In genomic region chr9:127949827-127950512, GRCh38 we compare ENCODE assay signal across 8 cellular contexts. TPM values are rescaled to one million over a fixed set of nuclear protein-coding genes. Genes with fewer than 3 reads are reported as not detected.
DNase-seq lines count a peak whose midpoint lies in the region; ATAC-seq lines count a peak whose summit lies in the region.
"Had no signal": no experiment of that assay in that cellular context is flagged by ENCODE, and none has a peak within 500 bp of the region (broad histone marks: within the 10 kb centered on the region; RNA-seq: fewer than 3 reads in every experiment).

No MANE protein-coding gene starts in this region.

- ATAC-seq in stimulated activated naive CD8-positive, alpha-beta T cell treated with anti-CD3 and anti-CD28 coated beads, Interleukin-15, amount 100 ng/mL, for 72 hours = no peak
- ATAC-seq in HG03439 (IDR thresholded peaks at IDR 0.05; ENCODE audit: unreplicated experiment) = no peak

- intact Hi-C loops in head of caudate nucleus (cut with DNase I) = loop anchor here (5.0 to 10.0 kb wide), 3 partner anchors 32 to 165 kb away; partner anchors contain the start of genes EEIG1, NAIF1 and SLC25A25

- DNase-seq in T-helper 2 cell treated with Interferon-gamma antibody and Interleukin-4, amounts not matched to agents 5 μg/mL and 100 μg/mL, for 36 hours (ENCODE audit: low spot score) = no peak
- DNase-seq in T-helper 2 cell (no peak), head of caudate nucleus (peak in 38 of 42 donors; percentile 62 to 92 (median 78)), cerebellum (ENCODE audit: low spot score) (no peak)
- DNase-seq in stimulated activated naive CD8-positive, alpha-beta T cell treated with anti-CD3 and anti-CD28 coated beads, Interleukin-15, amount 100 ng/mL, for 72 hours = no peak
- DNase-seq: 8988T, brain microvascular endothelial cell had no signal

- H3K4me3 Mint-ChIP-seq in T-helper 2 cell treated with Interferon-gamma antibody and Interleukin-4, amounts not matched to agents 5 μg/mL and 100 μg/mL, for 36 hours = peak overlapping the region; percentile 12
- H3K4me3 Mint-ChIP-seq in stimulated activated naive CD8-positive, alpha-beta T cell treated with anti-CD3 and anti-CD28 coated beads, Interleukin-15, amount 100 ng/mL, for 72 hours = peak overlapping the region; percentile 34 to 44

- peaks cover 38% of the 10 kb centered on the region for H3K4me1 Mint-ChIP-seq in T-helper 2 cell treated with Interferon-gamma antibody and Interleukin-4, amounts not matched to agents 5 μg/mL and 100 μg/mL, for 36 hours (ENCODE audit: low read depth)
- H3K4me1 Mint-ChIP-seq in stimulated activated naive CD8-positive, alpha-beta T cell treated with anti-CD3 and anti-CD28 coated beads, Interleukin-15, amount 100 ng/mL, for 72 hours = peaks cover 98% of the 10 kb centered on the region

- no peak overlapping the region for H3K27ac Mint-ChIP-seq in T-helper 2 cell treated with Interferon-gamma antibody and Interleukin-4, amounts not matched to agents 5 μg/mL and 100 μg/mL, for 36 hours
- H3K27ac Mint-ChIP-seq in stimulated activated naive CD8-positive, alpha-beta T cell treated with anti-CD3 and anti-CD28 coated beads, Interleukin-15, amount 100 ng/mL, for 72 hours = peak overlapping the region; percentile 78 to 92

- H3K9me3 Mint-ChIP-seq in T-helper 2 cell treated with Interferon-gamma antibody and Interleukin-4, amounts not matched to agents 5 μg/mL and 100 μg/mL, for 36 hours = no peaks in the 10 kb centered on the region
- no peaks in the 10 kb centered on the region for H3K9me3 Mint-ChIP-seq in stimulated activated naive CD8-positive, alpha-beta T cell treated with anti-CD3 and anti-CD28 coated beads, Interleukin-15, amount 100 ng/mL, for 72 hours

- H3K27me3 Mint-ChIP-seq in T-helper 2 cell treated with Interferon-gamma antibody and Interleukin-4, amounts not matched to agents 5 μg/mL and 100 μg/mL, for 36 hours (ENCODE audit: low read depth) = no peaks in the 10 kb centered on the region
- H3K27me3 Mint-ChIP-seq in stimulated activated naive CD8-positive, alpha-beta T cell treated with anti-CD3 and anti-CD28 coated beads, Interleukin-15, amount 100 ng/mL, for 72 hours = no peaks in the 10 kb centered on the region

- H3K36me3 Mint-ChIP-seq in T-helper 2 cell treated with Interferon-gamma antibody and Interleukin-4, amounts not matched to agents 5 μg/mL and 100 μg/mL, for 36 hours (ENCODE audit: low read depth) = peaks cover 45% of the 10 kb centered on the region

RNA-seq across cellular contexts. Expression of gene DPM2, which starts 12.3 kb away (rescaled TPM):
- 11.0 TPM for total RNA-seq in cerebellum

RNA-seq across cellular contexts. Expression of gene PIP5KL1, which starts 19.4 kb away (rescaled TPM):
- total RNA-seq in cerebellum = 3.5 TPM

RNA-seq across cellular contexts. Expression of gene EEIG1, which starts 30.8 kb away (rescaled TPM):
- 6.6 TPM for total RNA-seq in cerebellum

RNA-seq across cellular contexts. Expression of gene ST6GALNAC4, which starts 33.1 kb away (rescaled TPM):
- total RNA-seq in cerebellum = 9.0 TPM

RNA-seq across cellular contexts. Expression of gene ST6GALNAC6, which starts 50.6 kb away (rescaled TPM):
- total RNA-seq in cerebellum = 18.8 TPM

Comparison
In these comparisons a context has a peak if more than half of its experiments do, and no peak if none do; other contexts are left out.
1. DNase-seq: peak in head of caudate nucleus (38 of 42); none in T-helper 2 cell treated with Interferon-gamma antibody and Interleukin-4, amounts not matched to agents 5 μg/mL and 100 μg/mL, for 36 hours (single experiment), T-helper 2 cell (0 of 5), stimulated activated naive CD8-positive, alpha-beta T cell treated with anti-CD3 and anti-CD28 coated beads, Interleukin-15, amount 100 ng/mL, for 72 hours (0 of 2) and cerebellum (single experiment).